11 cellular contexts compared by ENCODE assay signal in genomic region chr20:53942121-53942816, GRCh38.
DNase-seq lines count a peak whose midpoint lies in the region; ATAC-seq and TF ChIP-seq lines count a peak whose summit lies in the region.
"Had no signal": no experiment of that assay in that cellular context is flagged by ENCODE, and none has a peak within 500 bp of the region (broad histone marks: within the 10 kb centered on the region; RNA-seq: fewer than 3 reads in every experiment).

No MANE protein-coding gene starts in this region.

- H3K4ac ChIP-seq in mesendoderm (ENCODE audit: low read depth, low read length), result no peak overlapping the region

- H2BK5ac ChIP-seq in mesendoderm (ENCODE audit: low read length), result peak overlapping the region; percentile 2

- H3K18ac ChIP-seq in mesendoderm (ENCODE audit: low read length), result peak overlapping the region; percentile 54

- no peaks in the 10 kb centered on the region for H3K27me3 ChIP-seq in SJSA1 (replicated peaks)
- no peaks in the 10 kb centered on the region for H3K27me3 ChIP-seq in mesendoderm (ENCODE audit: insufficient read depth, low read length, poor library complexity)
- H3K27me3 ChIP-seq: heart left ventricle had no signal

- no peaks in the 10 kb centered on the region for H3K9me3 ChIP-seq in SJSA1 (replicated peaks)
- H3K9me3 ChIP-seq: heart left ventricle had no signal

- H2AK5ac ChIP-seq in mesendoderm (ENCODE audit: low read length), result no peak overlapping the region

- H3K23ac ChIP-seq in mesendoderm (ENCODE audit: low read length), result no peak overlapping the region

- DNase-seq in ELF-1 (ENCODE audit: low read depth, low spot score) (peak; percentile 84), SJSA1 (ENCODE audit: low read depth in 1 of 2, low spot score in 2 of 2) (no peak), mesendoderm (peak; percentile 94), foreskin fibroblast (no peak), NCI-H82 treated with DMSO at 0.1 percent for 48 hours (lab: John Stamatoyannopoulos, UW; ENCODE audit: unreplicated experiment) (no peak), SKM-1 treated with dmso at 0.1 percent for 144 hours (lab: John Stamatoyannopoulos, UW; ENCODE audit: unreplicated experiment) (no peak), SIG-M5 (lab: John Stamatoyannopoulos, UW) (no peak)
- DNase-seq: activated naive CD4-positive, alpha-beta T cell; heart left ventricle; stimulated activated CD4-positive, alpha-beta T cell treated with anti-CD3 and anti-CD28 coated beads, Interleukin-2, amount 100 ng/mL, for 48 hours had no signal

- H3K36me3 ChIP-seq in SJSA1 (no peaks in the 10 kb centered on the region), mesendoderm (ENCODE audit: control insufficient read depth, insufficient read depth, low read length) (no peaks in the 10 kb centered on the region)
- H3K36me3 ChIP-seq: heart left ventricle had no signal

- no peaks in the 10 kb centered on the region for H3K79me1 ChIP-seq in mesendoderm (ENCODE audit: low read length)

- TF ChIP-seq CTCF in foreskin fibroblast (IDR thresholded peaks at IDR 0.05; ENCODE audit: low read depth, low read length), result no peak

- H3K27ac ChIP-seq in SJSA1, result peak overlapping the region; percentile 95
- H3K27ac ChIP-seq in mesendoderm (ENCODE audit: low read depth, low read length), result peak overlapping the region; percentile 42

- H2BK15ac ChIP-seq in mesendoderm (replicated peaks; ENCODE audit: low read depth), result no peak overlapping the region

- H3K79me2 ChIP-seq in mesendoderm (ENCODE audit: control insufficient read depth, insufficient read depth, low read length), result no peaks in the 10 kb centered on the region

- H3K56ac ChIP-seq in mesendoderm (ENCODE audit: low read length), result peak overlapping the region; percentile 57

- WGBS in mesendoderm (ENCODE audit: extremely low coverage, insufficient coverage, low lambda C conversion rate), result no CpG with 5 or more reads among the region's 12 CpGs

- no peak overlapping the region for H2BK120ac ChIP-seq in mesendoderm (ENCODE audit: low read depth, low read length)

- ATAC-seq in HG02610 (IDR thresholded peaks at IDR 0.05; ENCODE audit: unreplicated experiment), result peak; percentile 47
- ATAC-seq: heart left ventricle had no signal

- no peak overlapping the region for H3K4me2 ChIP-seq in mesendoderm (ENCODE audit: low read length)

- H3K9ac ChIP-seq in mesendoderm (ENCODE audit: low read length), result no peak overlapping the region

- no peak overlapping the region for H4K8ac ChIP-seq in mesendoderm (ENCODE audit: low read depth, low read length)

- peaks cover 30% of the 10 kb centered on the region for H3K4me1 ChIP-seq in SJSA1 (replicated peaks)
- peaks cover 22% of the 10 kb centered on the region for H3K4me1 ChIP-seq in mesendoderm (ENCODE audit: control insufficient read depth, low read depth, low read length)

- no peak overlapping the region for H4K5ac ChIP-seq in mesendoderm (ENCODE audit: low read length)

- H3K4me3 ChIP-seq in SJSA1 (no peak overlapping the region), mesendoderm (ENCODE audit: low read length) (no peak overlapping the region), foreskin fibroblast (ENCODE audit: low read depth in 1 of 2, low read length in 2 of 2) (no peak overlapping the region)

Comparison
In these comparisons a context has a peak if more than half of its experiments do, and no peak if none do; other contexts are left out.
1. DNase-seq: peak in ELF-1 (single experiment) and mesendoderm (single experiment); none in SJSA1 (0 of 2), foreskin fibroblast (0 of 2), NCI-H82 treated with DMSO at 0.1 percent for 48 hours (single experiment), SKM-1 treated with dmso at 0.1 percent for 144 hours (single experiment) and SIG-M5 (single experiment).